Comparison of ENCODE assay signal across 14 cellular contexts in genomic region chr1:225737179-225737578, GRCh38. TPM values are rescaled to one million over a fixed set of nuclear protein-coding genes. Genes with fewer than 3 reads are reported as not detected.
A peak's percentile ranks its signal among the peaks of the same experiment; 100 is the strongest.
DNase-seq lines count a peak whose midpoint lies in the region; ATAC-seq and TF ChIP-seq lines count a peak whose summit lies in the region.
"Had no signal": no experiment of that assay in that cellular context is flagged by ENCODE, and none has a peak within 500 bp of the region (broad histone marks: within the 10 kb centered on the region; RNA-seq: fewer than 3 reads in every experiment).

No MANE protein-coding gene starts in this region.

- H3K4me1 ChIP-seq in SJSA1 (replicated peaks) (peaks cover 43% of the 10 kb centered on the region), Peyer's patch (peaks cover 0 to 8% (median 0%) of the 10 kb centered on the region in 4 donors)

- no peaks in the 10 kb centered on the region for H3K27me3 ChIP-seq in SJSA1 (replicated peaks)
- no peaks in the 10 kb centered on the region for H3K27me3 ChIP-seq in Peyer's patch
- H3K27me3 ChIP-seq: gastrocnemius medialis had no signal

- no peak for TF ChIP-seq CTCF in HFFc6 (IDR thresholded peaks at IDR 0.05)
- TF ChIP-seq CTCF in Peyer's patch (IDR thresholded peaks at IDR 0.05): no peak

- TF ChIP-seq POLR2A in Peyer's patch (IDR thresholded peaks at IDR 0.05): no peak

- H3K4me3 ChIP-seq in SJSA1: no peak overlapping the region
- H3K4me3 ChIP-seq in Peyer's patch: no peak overlapping the region
- H3K4me3 ChIP-seq: gastrocnemius medialis had no signal

- no peak overlapping the region; the same call in none of the 2 replicates for H3K27ac Mint-ChIP-seq in HFFc6
- H3K27ac Mint-ChIP-seq in activated CD4-positive, alpha-beta T cell treated with anti-CD3 and anti-CD28 coated beads for 36 hours: no peak overlapping the region
- H3K27ac Mint-ChIP-seq: activated CD8-positive, alpha-beta T cell treated with anti-CD3 and anti-CD28 coated beads for 36 hours had no signal

- POLR2A ChIA-PET in activated CD4-positive, alpha-beta T cell treated with anti-CD3 and anti-CD28 coated beads for 36 hours (lab: Charles Lee): no interaction called here

- no peaks in the 10 kb centered on the region for H3K27me3 Mint-ChIP-seq in HFFc6 (ENCODE audit: insufficient read depth)
- no peaks in the 10 kb centered on the region for H3K27me3 Mint-ChIP-seq in activated CD4-positive, alpha-beta T cell treated with anti-CD3 and anti-CD28 coated beads for 36 hours
- H3K27me3 Mint-ChIP-seq: activated CD8-positive, alpha-beta T cell treated with anti-CD3 and anti-CD28 coated beads for 36 hours had no signal

- ATAC-seq in activated CD4-positive, alpha-beta T cell treated with anti-CD3 and anti-CD28 coated beads for 36 hours: no peak
- no peak for ATAC-seq in HG02852 (IDR thresholded peaks at IDR 0.05; ENCODE audit: unreplicated experiment)
- ATAC-seq: activated CD8-positive, alpha-beta T cell treated with anti-CD3 and anti-CD28 coated beads for 36 hours had no signal

- CTCF ChIA-PET in activated CD4-positive, alpha-beta T cell treated with anti-CD3 and anti-CD28 coated beads for 36 hours (lab: Charles Lee): interaction anchor here (0.6 to 1.2 kb wide), 3 partner anchors 10 to 292 kb away, joined by 3 read pairs; no protein-coding TSS in a partner anchor

- no peaks in the 10 kb centered on the region for H3K36me3 Mint-ChIP-seq in HFFc6 (ENCODE audit: low read depth)
- no peaks in the 10 kb centered on the region for H3K36me3 Mint-ChIP-seq in activated CD4-positive, alpha-beta T cell treated with anti-CD3 and anti-CD28 coated beads for 36 hours (ENCODE audit: low read depth)

- DNase-seq in HFFc6 (no peak), SJSA1 (ENCODE audit: low read depth in 1 of 2, low spot score in 2 of 2) (no peak), glomerular visceral epithelial cell (ENCODE audit: extremely low spot score) (peak; percentile 45), renal cortical epithelial cell (ENCODE audit: low read depth) (peak; percentile 47), Peyer's patch (no peak)
- DNase-seq in activated CD4-positive, alpha-beta T cell treated with anti-CD3 and anti-CD28 coated beads for 36 hours: no peak
- DNase-seq in activated CD4-positive, alpha-beta T cell treated with anti-CD3 and anti-CD28 coated beads, Interleukin-2, amount 50 U/mL, for 48 hours: no peak
- DNase-seq: activated CD8-positive, alpha-beta T cell treated with anti-CD3 and anti-CD28 coated beads for 36 hours; gastrocnemius medialis; NCI-H187 treated with DMSO at 0.1 percent for 48 hours; NK-92 treated with Interleukin-12 subunit alpha and Interleukin-12 subunit beta, amount 100 ng/mL, for 24 hours; retina; stimulated activated CD4-positive, alpha-beta T cell treated with anti-CD3 and anti-CD28 coated beads, Interleukin-4, amount 100 ng/mL, for 1 hour had no signal

- H3K9me3 ChIP-seq in SJSA1 (replicated peaks): no peaks in the 10 kb centered on the region
- H3K9me3 ChIP-seq in Peyer's patch: no peaks in the 10 kb centered on the region
- H3K9me3 ChIP-seq: gastrocnemius medialis had no signal

- no peaks in the 10 kb centered on the region for H3K9me3 Mint-ChIP-seq in HFFc6
- no peaks in the 10 kb centered on the region for H3K9me3 Mint-ChIP-seq in activated CD4-positive, alpha-beta T cell treated with anti-CD3 and anti-CD28 coated beads for 36 hours (ENCODE audit: low read depth)
- H3K9me3 Mint-ChIP-seq: activated CD8-positive, alpha-beta T cell treated with anti-CD3 and anti-CD28 coated beads for 36 hours had no signal

- intact Hi-C loops in activated CD4-positive, alpha-beta T cell treated with anti-CD3 and anti-CD28 coated beads for 36 hours (cut with DNase I, micrococcal nuclease): no loop called here

- H3K27ac ChIP-seq in SJSA1: peak overlapping the region; percentile 84; the same call in 1 of the 2 replicates
- no peak overlapping the region for H3K27ac ChIP-seq in Peyer's patch

- H3K36me3 ChIP-seq in SJSA1 (no peaks in the 10 kb centered on the region), Peyer's patch (no peaks in the 10 kb centered on the region)
- H3K36me3 ChIP-seq: gastrocnemius medialis had no signal

- H3K4me3 Mint-ChIP-seq in HFFc6: 0 out of 2 replicates have a peak overlapping the region, but pooled peaks have one; percentile 37
- H3K4me3 Mint-ChIP-seq in activated CD4-positive, alpha-beta T cell treated with anti-CD3 and anti-CD28 coated beads for 36 hours: no peak overlapping the region
- H3K4me3 Mint-ChIP-seq: activated CD8-positive, alpha-beta T cell treated with anti-CD3 and anti-CD28 coated beads for 36 hours had no signal

- H3K4me1 Mint-ChIP-seq in HFFc6 (ENCODE audit: low read depth): peaks cover 28% of the 10 kb centered on the region
- H3K4me1 Mint-ChIP-seq in activated CD4-positive, alpha-beta T cell treated with anti-CD3 and anti-CD28 coated beads for 36 hours: no peaks in the 10 kb centered on the region

RNA-seq across cellular contexts. Expression of gene SRP9, which starts 40.4 kb away (rescaled TPM):
- 100 to 1,000 TPM; 219 to 277 (median 246) TPM for total RNA-seq in HFFc6 (2021; fragmentation: NEBNext Ultra II Directional; extraction: Animal tissue kit (Norgen Biotek cat#: 25700))
- 735 and 762 TPM in 2 replicates for total RNA-seq in SJSA1 (2014; rRNA removed; shearing (Covaris generic))
- total RNA-seq in renal cortical epithelial cell (360 and 486 TPM in 2 replicates), Peyer's patch (100 to 1,000 TPM in 3 of 4 donors, 10 to 100 TPM in 1; 67.9 to 153 (median 131) TPM)
- total RNA-seq in activated CD4-positive, alpha-beta T cell treated with anti-CD3 and anti-CD28 coated beads for 36 hours: 100 to 1,000 TPM; 263 to 308 TPM

Comparison
In these comparisons a context has a peak if more than half of its experiments do, and no peak if none do; other contexts are left out.
1. DNase-seq: peak in glomerular visceral epithelial cell (single experiment) and renal cortical epithelial cell (single experiment); none in HFFc6 (single experiment), SJSA1 (0 of 2), Peyer's patch (0 of 3), activated CD4-positive, alpha-beta T cell treated with anti-CD3 and anti-CD28 coated beads for 36 hours (single experiment) and activated CD4-positive, alpha-beta T cell treated with anti-CD3 and anti-CD28 coated beads, Interleukin-2, amount 50 U/mL, for 48 hours (0 of 2).